Comparison of ENCODE assay signal across 31 cellular contexts in the genomic region with DNA sequence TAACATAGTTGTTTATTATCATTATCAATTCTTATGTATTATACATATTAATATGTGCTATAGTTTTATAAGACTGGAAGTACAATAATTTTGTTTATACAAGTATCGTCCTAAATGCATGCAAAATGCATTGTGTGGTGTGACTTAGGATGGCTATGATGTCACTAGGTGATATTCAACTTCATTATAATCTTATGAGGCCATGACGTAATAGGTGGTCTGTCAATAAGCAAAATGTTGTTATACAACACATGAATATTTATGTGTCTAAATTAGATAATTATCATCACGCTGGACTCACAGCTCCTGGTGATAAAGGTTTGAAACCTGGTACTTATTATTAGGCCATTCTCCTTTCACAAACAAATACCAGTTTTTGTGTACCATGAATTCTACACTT.
DNase-seq lines count a peak whose midpoint lies in the region; ATAC-seq, FAIRE-seq and TF ChIP-seq lines count a peak whose summit lies in the region.
"Had no signal": no experiment of that assay in that cellular context is flagged by ENCODE, and none has a peak within 500 bp of the region (broad histone marks: within the 10 kb centered on the region; RNA-seq: fewer than 3 reads in every experiment).

No MANE protein-coding gene starts in this region.

- TF ChIP-seq POLR2A in HepG2 (IDR thresholded peaks at IDR 0.05; ENCODE audit: insufficient read depth in 1 of 2, low read depth in 2 of 2, low read length in 2 of 2): no peak
- TF ChIP-seq POLR2A in right lobe of liver (IDR thresholded peaks at IDR 0.05): no peak

- 2% methylated on average over 3 of the region's 3 CpGs for WGBS in HepG2 (ENCODE audit: low lambda C conversion rate)
- WGBS in right lobe of liver (ENCODE audit: insufficient coverage, low coverage, low lambda C conversion rate, missing lambda C conversion rate): 50% methylated on average over 3 of the region's 3 CpGs

- no peak for ATAC-seq in HepG2
- no peak for ATAC-seq in right lobe of liver
- ATAC-seq: A549; CD8-positive, alpha-beta T cell had no signal

- no peaks in the 10 kb centered on the region for H3K79me2 ChIP-seq in HepG2 (ENCODE audit: insufficient read depth, low read length)

- H3K4me3 ChIP-seq in HepG2 (replicated peaks in 1 of 3; ENCODE audit: insufficient read depth in 1 of 3, low read depth in 2 of 3, low read length in 3 of 3) (no peak overlapping the region), right lobe of liver (no peak overlapping the region), HEK293 (ENCODE audit: low read depth, low read length) (no peak overlapping the region), brain microvascular endothelial cell (ENCODE audit: low read depth, low read length) (no peak overlapping the region)
- H3K4me3 ChIP-seq: A549; BLaER1; BLaER1 treated with 17β-estradiol and CSF1 and Interleukin-3, amounts not matched to agents 10 nM and 100 nM had no signal

- BruUV-seq in HepG2 (replicated peaks; lab: Mats Ljungman, UMichigan): no TSS peak

- H3K4me1 ChIP-seq in HepG2 (ENCODE audit: insufficient read depth, low read length): no peaks in the 10 kb centered on the region
- H3K4me1 ChIP-seq in right lobe of liver: no peaks in the 10 kb centered on the region
- H3K4me1 ChIP-seq in HEK293 (ENCODE audit: control insufficient read depth, insufficient read depth, low read length): no peaks in the 10 kb centered on the region
- H3K4me1 ChIP-seq: A549; BE2C; BLaER1; BLaER1 treated with 17β-estradiol and CSF1 and Interleukin-3, amounts not matched to agents 10 nM and 100 nM; Caco-2 had no signal

- in situ Hi-C loops in HepG2 (cut with HindIII; ENCODE audit: extremely low pct_ligation_motif_present, low pct_unique_long_range_greater_than_20kb) (no loop called here), brain microvascular endothelial cell (cut with HindIII; ENCODE audit: low pct_ligation_motif_present, low sequenced_read_pairs) (no loop called here)

- H3K27ac ChIP-seq in HepG2 (ENCODE audit: extremely low read length, insufficient read depth, low read length): no peak overlapping the region
- no peak overlapping the region for H3K27ac ChIP-seq in right lobe of liver
- no peak overlapping the region for H3K27ac ChIP-seq in HEK293 (ENCODE audit: extremely low read depth, low read depth, low read length)
- H3K27ac ChIP-seq in brain microvascular endothelial cell: no peak overlapping the region
- H3K27ac ChIP-seq: 22Rv1; A549; BLaER1; BLaER1 treated with 17β-estradiol and CSF1 and Interleukin-3, amounts not matched to agents 10 nM and 100 nM; C4-2B had no signal

- no peak overlapping the region for H3K9ac ChIP-seq in HepG2 (ENCODE audit: insufficient read depth, low read depth, low read length)
- H3K9ac ChIP-seq: BLaER1; BLaER1 treated with 17β-estradiol and CSF1 and Interleukin-3, amounts not matched to agents 10 nM and 100 nM had no signal

- no peaks in the 10 kb centered on the region for H4K20me1 ChIP-seq in HepG2 (ENCODE audit: insufficient read depth, low read length)
- H4K20me1 ChIP-seq: BLaER1; BLaER1 treated with 17β-estradiol and CSF1 and Interleukin-3, amounts not matched to agents 10 nM and 100 nM had no signal

- H2AFZ ChIP-seq in HepG2 (ENCODE audit: low read length): no peak overlapping the region

- intact Hi-C loops in HepG2 (cut with micrococcal nuclease; ENCODE audit: unreplicated experiment) (no loop called here), right lobe of liver (cut with DNase I) (no loop called here)

- no peak for TF ChIP-seq RAD21 in HepG2 (CRISPR knock-in tag; IDR thresholded peaks at IDR 0.05)

- H3K36me3 ChIP-seq in HepG2 (replicated peaks in 1 of 2; ENCODE audit: control insufficient read depth in 1 of 2, insufficient read depth in 2 of 2, low read length in 2 of 2) (no peaks in the 10 kb centered on the region), right lobe of liver (no peaks in the 10 kb centered on the region), HEK293 (ENCODE audit: control insufficient read depth in 2 of 2, insufficient read depth in 1 of 2, low read length in 2 of 2) (no peaks in the 10 kb centered on the region), brain microvascular endothelial cell (replicated peaks) (no peaks in the 10 kb centered on the region)
- H3K36me3 ChIP-seq: BE2C; BLaER1; BLaER1 treated with 17β-estradiol and CSF1 and Interleukin-3, amounts not matched to agents 10 nM and 100 nM had no signal

- DNase-seq in HepG2 (ENCODE audit: low spot score) (no peak), right lobe of liver (no peak), brain microvascular endothelial cell (no peak)
- DNase-seq: 8988T; ACHN; AML-193; BE2C; C1 segment of cervical spinal cord; Caco-2; Calu3; CD4-positive, alpha-beta memory T cell; CD4-positive, alpha-beta T cell; CD4-positive, CD25-positive, alpha-beta regulatory T cell; CD8-positive, alpha-beta memory T cell; CD8-positive, alpha-beta T cell; COR-L47; DMS 273 treated with DMSO at 0.1 percent for 48 hours; DMS153; DMS53; DMS79; DMS79 treated with DMSO at 0.1 percent for 48 hours; DND-41; EL had no signal

- H3K9me3 ChIP-seq in HepG2 (ENCODE audit: low read length) (peaks cover under 1% of the 10 kb centered on the region; the same call in 1 of the 2 replicates), right lobe of liver (no peaks in the 10 kb centered on the region), HEK293 (ENCODE audit: control insufficient read depth, insufficient read depth, low read depth, low read length) (no peaks in the 10 kb centered on the region)
- H3K9me3 ChIP-seq: A549, BLaER1, Caco-2 had no signal

- CTCF ChIA-PET in HepG2 (lab: Yijun Ruan, JAX; ENCODE audit: low intra/inter-chr PET ratio, low total read pairs): no interaction called here
- CTCF ChIA-PET in HEK293 (lab: Yijun Ruan, JAX): interaction anchor here (1.2 to 1.4 kb wide), 2 partner anchors 9 to 12 kb away, joined by 5 to 6 read pairs; no protein-coding TSS in a partner anchor

- no peaks in the 10 kb centered on the region for H3K27me3 ChIP-seq in HepG2 (ENCODE audit: control insufficient read depth in 1 of 2, insufficient read depth in 2 of 2, low read length in 2 of 2)
- no peaks in the 10 kb centered on the region for H3K27me3 ChIP-seq in right lobe of liver
- H3K27me3 ChIP-seq in brain microvascular endothelial cell (replicated peaks): no peaks in the 10 kb centered on the region
- H3K27me3 ChIP-seq: BE2C; BLaER1; BLaER1 treated with 17β-estradiol and CSF1 and Interleukin-3, amounts not matched to agents 10 nM and 100 nM had no signal

- no peak overlapping the region for H3K4me2 ChIP-seq in HepG2 (ENCODE audit: low read depth, low read length)
- H3K4me2 ChIP-seq: A549; BLaER1; BLaER1 treated with 17β-estradiol and CSF1 and Interleukin-3, amounts not matched to agents 10 nM and 100 nM had no signal

- POLR2A ChIA-PET in HepG2 (lab: Yijun Ruan, JAX): no interaction called here
- POLR2A ChIA-PET in HEK293 (lab: Yijun Ruan, JAX): no interaction called here

- TF ChIP-seq CTCF in HepG2 (CRISPR knock-in tag; IDR thresholded peaks at IDR 0.05) (no peak), right lobe of liver (IDR thresholded peaks at IDR 0.05) (no peak), HEK293 (tag by site-specific recombination; IDR thresholded peaks at IDR 0.05) (no peak), brain microvascular endothelial cell (IDR thresholded peaks at IDR 0.05; ENCODE audit: low read depth, low read length, missing control alignments) (no peak)

- no peak for FAIRE-seq in HepG2 (lab: Jason Lieb, UNC)
- FAIRE-seq: A204.1, A549, D721Med had no signal

- TF ChIP-seq EP300 in HepG2 (IDR thresholded peaks at IDR 0.05; ENCODE audit: low read depth in 2 of 2, low read length in 2 of 2) (no peak), HepG2 (CRISPR knock-in tag; IDR thresholded peaks at IDR 0.05; ENCODE audit: borderline replicate concordance) (no peak)

TF ChIP-seq in HepG2, 621 proteins besides CTCF, POLR2A, EP300 and RAD21:
- TF ChIP-seq, protein P1, sequence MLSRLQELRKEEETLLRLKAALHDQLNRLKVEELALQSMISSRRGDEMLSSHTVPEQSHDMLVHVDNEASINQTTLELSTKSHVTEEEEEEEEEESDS (CRISPR knock-in tag; IDR thresholded peaks at IDR 0.05; ENCODE audit: borderline replicate concordance): no peak
- peak; percentile 88 for TF ChIP-seq CREB1 (IDR thresholded peaks at IDR 0.05)
- no peak for TF ChIP-seq CREB1 (CRISPR knock-in tag; IDR thresholded peaks at IDR 0.05)
- peak; percentile 88 for TF ChIP-seq ATF7 (IDR thresholded peaks at IDR 0.05)
- no peak for TF ChIP-seq ATF7 (CRISPR knock-in tag; IDR thresholded peaks at IDR 0.05)
- no peak for TF ChIP-seq ZNF292 (CRISPR knock-in tag; IDR thresholded peaks at IDR 0.05; ENCODE audit: borderline replicate concordance, low read depth)
- no peak for TF ChIP-seq ZNF775 (CRISPR knock-in tag; IDR thresholded peaks at IDR 0.05; ENCODE audit: borderline replicate concordance)

TF ChIP-seq in HEK293, 187 proteins besides CTCF, POLR2A, EP300 and RAD21:
- TF ChIP-seq ZNF561 (tag by site-specific recombination; IDR thresholded peaks at IDR 0.05; ENCODE audit: borderline replicate concordance): no peak
- TF ChIP-seq, protein P2, sequence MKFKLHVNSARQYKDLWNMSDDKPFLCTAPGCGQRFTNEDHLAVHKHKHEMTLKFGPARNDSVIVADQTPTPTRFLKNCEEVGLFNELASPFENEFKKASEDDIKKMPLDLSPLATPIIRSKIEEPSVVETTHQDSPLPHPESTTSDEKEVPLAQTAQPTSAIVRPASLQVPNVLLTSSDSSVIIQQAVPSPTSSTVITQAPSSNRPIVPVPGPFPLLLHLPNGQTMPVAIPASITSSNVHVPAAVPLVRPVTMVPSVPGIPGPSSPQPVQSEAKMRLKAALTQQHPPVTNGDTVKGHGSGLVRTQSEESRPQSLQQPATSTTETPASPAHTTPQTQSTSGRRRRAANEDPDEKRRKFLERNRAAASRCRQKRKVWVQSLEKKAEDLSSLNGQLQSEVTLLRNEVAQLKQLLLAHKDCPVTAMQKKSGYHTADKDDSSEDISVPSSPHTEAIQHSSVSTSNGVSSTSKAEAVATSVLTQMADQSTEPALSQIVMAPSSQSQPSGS (tag by site-specific recombination; IDR thresholded peaks at IDR 0.05; ENCODE audit: low read depth): 0 out of 2 replicates have a peak, but pooled peaks have one; percentile 14
